ENCODE assay signal across 1 cellular context in the genomic region with DNA sequence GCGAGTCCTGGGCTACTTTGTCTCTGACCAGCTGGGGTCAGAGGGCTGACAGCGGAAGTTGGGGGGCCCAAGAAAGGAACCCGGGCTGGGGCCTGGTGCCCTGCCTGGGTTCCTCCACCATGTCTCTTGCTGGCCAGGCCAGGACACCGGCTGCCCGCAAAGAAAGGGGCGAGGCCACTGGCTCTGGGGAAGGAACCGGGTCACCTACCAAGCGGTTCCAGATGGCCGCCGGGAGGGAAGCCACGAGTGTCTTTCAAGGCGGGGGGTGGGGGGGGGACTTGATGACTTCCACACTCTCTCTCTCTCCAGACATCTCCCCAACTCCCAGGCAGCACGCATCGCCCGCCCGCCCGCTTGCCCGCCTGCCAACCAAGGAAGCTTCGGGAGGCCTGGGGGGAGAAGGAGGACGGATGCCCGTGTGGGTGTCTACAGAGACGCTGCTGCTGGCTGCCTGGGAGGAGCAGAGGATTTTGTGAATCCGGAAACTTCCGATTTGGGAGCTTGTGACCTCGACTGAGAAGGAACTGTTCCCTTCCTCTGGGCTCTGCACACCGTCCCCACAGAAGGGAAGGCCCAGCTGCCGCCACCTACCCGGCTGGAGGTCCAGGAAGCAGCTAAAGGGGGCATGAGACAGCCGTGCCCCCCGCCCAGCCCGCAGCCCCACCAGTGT.
TF ChIP-seq lines count a peak whose summit lies in the region.

No MANE protein-coding gene starts in this region.

TF ChIP-seq in GM12878, 131 proteins besides CTCF, POLR2A, EP300 and RAD21 (continued from another document):
- TF ChIP-seq, protein P1, sequence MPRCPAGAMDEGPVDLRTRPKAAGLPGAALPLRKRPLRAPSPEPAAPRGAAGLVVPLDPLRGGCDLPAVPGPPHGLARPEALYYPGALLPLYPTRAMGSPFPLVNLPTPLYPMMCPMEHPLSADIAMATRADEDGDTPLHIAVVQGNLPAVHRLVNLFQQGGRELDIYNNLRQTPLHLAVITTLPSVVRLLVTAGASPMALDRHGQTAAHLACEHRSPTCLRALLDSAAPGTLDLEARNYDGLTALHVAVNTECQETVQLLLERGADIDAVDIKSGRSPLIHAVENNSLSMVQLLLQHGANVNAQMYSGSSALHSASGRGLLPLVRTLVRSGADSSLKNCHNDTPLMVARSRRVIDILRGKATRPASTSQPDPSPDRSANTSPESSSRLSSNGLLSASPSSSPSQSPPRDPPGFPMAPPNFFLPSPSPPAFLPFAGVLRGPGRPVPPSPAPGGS (IDR thresholded peaks at IDR 0.05; ENCODE audit: borderline replicate concordance, insufficient read depth, low read depth, low read length, poor library complexity, severe bottlenecking), result no peak
